Comparison of ENCODE assay signal across 18 cellular contexts in the genomic region with DNA sequence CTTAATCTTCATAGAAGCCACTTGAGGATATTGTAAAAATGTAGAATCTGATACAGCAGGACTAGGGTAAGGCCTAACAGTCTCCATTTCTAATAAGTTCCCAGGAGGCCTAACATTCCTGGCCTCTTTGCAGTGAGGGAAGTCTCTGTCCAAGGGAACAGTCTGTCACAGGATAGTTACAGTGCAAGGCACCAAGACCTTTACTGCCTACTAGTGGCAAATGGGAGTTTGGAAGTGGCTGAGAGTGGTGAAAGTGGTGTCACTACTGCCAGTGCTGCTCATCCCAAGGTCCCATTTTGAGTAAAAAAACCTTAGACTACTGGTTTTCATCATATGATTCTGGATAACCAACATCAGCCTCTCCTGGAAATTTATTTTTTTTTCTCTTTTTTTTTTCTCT.
DNase-seq lines count a peak whose midpoint lies in the region; ATAC-seq and TF ChIP-seq lines count a peak whose summit lies in the region.
"Had no signal": no experiment of that assay in that cellular context is flagged by ENCODE, and none has a peak within 500 bp of the region (broad histone marks: within the 10 kb centered on the region; RNA-seq: fewer than 3 reads in every experiment).

No MANE protein-coding gene starts in this region.

- DNase-seq in SK-N-SH: no peak
- DNase-seq in NCI-H69 (lab: John Stamatoyannopoulos, UW): peak; percentile 38
- no peak for DNase-seq in epithelial cell of proximal tubule (ENCODE audit: low read depth)
- DNase-seq in retinal pigment epithelial cell (ENCODE audit: low read depth): no peak
- DNase-seq in amniotic stem cell (lab: John Stamatoyannopoulos, UW): no peak
- DNase-seq in globus pallidus (ENCODE audit: low spot score): no peak
- DNase-seq in ecto neural progenitor cell (ENCODE audit: low spot score): no peak
- DNase-seq: activated B cell treated with CpG ODN at 0.5 μM for 24 hours; activated naive CD8-positive, alpha-beta T cell treated with anti-CD3 and anti-CD28 coated beads, Interleukin-2, amount 50 U/mL, for 24 hours; CD4-positive, CD25-positive, alpha-beta regulatory T cell; DMS79; hippocampal formation; left ventricle myocardium inferior; NCI-H2171 treated with DMSO at 0.1 percent for 48 hours; nucleus accumbens; sigmoid colon had no signal

- H3K4me3 ChIP-seq in SK-N-SH (ENCODE audit: low read depth in 2 of 2, low read length in 1 of 2): no peak overlapping the region
- no peak overlapping the region for H3K4me3 ChIP-seq in epithelial cell of proximal tubule (ENCODE audit: low read depth, low read length)
- H3K4me3 ChIP-seq in retinal pigment epithelial cell (ENCODE audit: low read length): no peak overlapping the region
- H3K4me3 ChIP-seq: left ventricle myocardium inferior, sigmoid colon had no signal

- H3K9me2 ChIP-seq in SK-N-SH: no peaks in the 10 kb centered on the region

- TF ChIP-seq RAD21 in SK-N-SH (IDR thresholded peaks at IDR 0.05; ENCODE audit: low read length): no peak

- no peak for TF ChIP-seq EP300 in SK-N-SH (IDR thresholded peaks at IDR 0.05; ENCODE audit: borderline replicate concordance in 1 of 2, low read depth in 1 of 2, low read length in 1 of 2)

- H2AFZ ChIP-seq in SK-N-SH (ENCODE audit: low read depth): no peak overlapping the region

- no peaks in the 10 kb centered on the region for H3F3A ChIP-seq in SK-N-SH (replicated peaks; ENCODE audit: insufficient read depth)

- no peak overlapping the region for H3K4me2 ChIP-seq in SK-N-SH

- no peaks in the 10 kb centered on the region for H4K20me1 ChIP-seq in SK-N-SH (ENCODE audit: insufficient read depth)

- POLR2A ChIA-PET in SK-N-SH (lab: Yijun Ruan, JAX): interaction anchor here (0.7 kb wide), 1 partner anchor 726 kb away, joined by 3 read pairs; no protein-coding TSS in a partner anchor

- ATAC-seq in SK-N-SH treated with all-trans-retinoic acid at 6 μM for 48 hours: no peak
- ATAC-seq: activated naive CD8-positive, alpha-beta T cell treated with anti-CD3 and anti-CD28 coated beads, Interleukin-2, amount 50 U/mL, for 24 hours had no signal

- H3K79me2 ChIP-seq in SK-N-SH (ENCODE audit: insufficient read depth): no peaks in the 10 kb centered on the region

- TF ChIP-seq CTCF in SK-N-SH (IDR thresholded peaks at IDR 0.05) (peak; percentile 29; the same call in 1 of the 2 replicates), epithelial cell of proximal tubule (conservative IDR thresholded peaks at IDR 0.05; ENCODE audit: low read depth, low read length) (peak; percentile 22), retinal pigment epithelial cell (conservative IDR thresholded peaks at IDR 0.05; ENCODE audit: low read depth, low read length) (peak; percentile 23)

- H3K36me3 ChIP-seq in SK-N-SH (replicated peaks in 1 of 2; ENCODE audit: control insufficient read depth in 1 of 2, insufficient read depth in 2 of 2, low read length in 1 of 2): no peaks in the 10 kb centered on the region
- H3K36me3 ChIP-seq: left ventricle myocardium inferior, sigmoid colon had no signal

- no peak overlapping the region for H3K27ac ChIP-seq in SK-N-SH (ENCODE audit: low read depth in 2 of 2, low read length in 1 of 2)
- H3K27ac ChIP-seq: HL-60, left ventricle myocardium inferior, sigmoid colon had no signal

- no peak overlapping the region for H3K9ac ChIP-seq in SK-N-SH

- H3K4me1 ChIP-seq in SK-N-SH (ENCODE audit: control insufficient read depth in 1 of 2, insufficient read depth in 2 of 2, low read depth in 1 of 2, low read length in 1 of 2): no peaks in the 10 kb centered on the region
- H3K4me1 ChIP-seq: left ventricle myocardium inferior, sigmoid colon had no signal

- H3K27me3 ChIP-seq in SK-N-SH (ENCODE audit: insufficient read depth): no peaks in the 10 kb centered on the region
- H3K27me3 ChIP-seq: sigmoid colon had no signal

- H3K9me3 ChIP-seq in SK-N-SH: no peaks in the 10 kb centered on the region
- H3K9me3 ChIP-seq: left ventricle myocardium inferior, sigmoid colon had no signal

- CTCF ChIA-PET in SK-N-SH (lab: Yijun Ruan, JAX): interaction anchor here (0.6 to 1.7 kb wide), 3 partner anchors 20 to 355 kb away, joined by 3 to 4 read pairs (median 3); no protein-coding TSS in a partner anchor

TF ChIP-seq in SK-N-SH, 30 proteins besides CTCF, POLR2A, EP300 and RAD21 (continues in another document):
- TF ChIP-seq FOSL2 (IDR thresholded peaks at IDR 0.05; ENCODE audit: borderline replicate concordance, low read depth) (no peak), NFIC (IDR thresholded peaks at IDR 0.05; ENCODE audit: borderline replicate concordance) (no peak), TCF12 (IDR thresholded peaks at IDR 0.05) (no peak), ELF1 (IDR thresholded peaks at IDR 0.05) (no peak), MEF2A (IDR thresholded peaks at IDR 0.05; ENCODE audit: borderline replicate concordance, low read depth) (no peak), JUND (IDR thresholded peaks at IDR 0.05) (no peak), FOXJ3 (CRISPR knock-in tag; IDR thresholded peaks at IDR 0.05) (no peak), POLR2AphosphoS5 (IDR thresholded peaks at IDR 0.05; ENCODE audit: low read depth, low read length) (no peak)
- TF ChIP-seq, protein P1, sequence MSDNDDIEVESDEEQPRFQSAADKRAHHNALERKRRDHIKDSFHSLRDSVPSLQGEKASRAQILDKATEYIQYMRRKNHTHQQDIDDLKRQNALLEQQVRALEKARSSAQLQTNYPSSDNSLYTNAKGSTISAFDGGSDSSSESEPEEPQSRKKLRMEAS (IDR thresholded peaks at IDR 0.05; ENCODE audit: low read depth): no peak
- TF ChIP-seq, protein P2, sequence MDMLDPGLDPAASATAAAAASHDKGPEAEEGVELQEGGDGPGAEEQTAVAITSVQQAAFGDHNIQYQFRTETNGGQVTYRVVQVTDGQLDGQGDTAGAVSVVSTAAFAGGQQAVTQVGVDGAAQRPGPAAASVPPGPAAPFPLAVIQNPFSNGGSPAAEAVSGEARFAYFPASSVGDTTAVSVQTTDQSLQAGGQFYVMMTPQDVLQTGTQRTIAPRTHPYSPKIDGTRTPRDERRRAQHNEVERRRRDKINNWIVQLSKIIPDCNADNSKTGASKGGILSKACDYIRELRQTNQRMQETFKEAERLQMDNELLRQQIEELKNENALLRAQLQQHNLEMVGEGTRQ (IDR thresholded peaks at IDR 0.05; ENCODE audit: borderline replicate concordance, low read depth, low read length): no peak
- TF ChIP-seq, protein P3, sequence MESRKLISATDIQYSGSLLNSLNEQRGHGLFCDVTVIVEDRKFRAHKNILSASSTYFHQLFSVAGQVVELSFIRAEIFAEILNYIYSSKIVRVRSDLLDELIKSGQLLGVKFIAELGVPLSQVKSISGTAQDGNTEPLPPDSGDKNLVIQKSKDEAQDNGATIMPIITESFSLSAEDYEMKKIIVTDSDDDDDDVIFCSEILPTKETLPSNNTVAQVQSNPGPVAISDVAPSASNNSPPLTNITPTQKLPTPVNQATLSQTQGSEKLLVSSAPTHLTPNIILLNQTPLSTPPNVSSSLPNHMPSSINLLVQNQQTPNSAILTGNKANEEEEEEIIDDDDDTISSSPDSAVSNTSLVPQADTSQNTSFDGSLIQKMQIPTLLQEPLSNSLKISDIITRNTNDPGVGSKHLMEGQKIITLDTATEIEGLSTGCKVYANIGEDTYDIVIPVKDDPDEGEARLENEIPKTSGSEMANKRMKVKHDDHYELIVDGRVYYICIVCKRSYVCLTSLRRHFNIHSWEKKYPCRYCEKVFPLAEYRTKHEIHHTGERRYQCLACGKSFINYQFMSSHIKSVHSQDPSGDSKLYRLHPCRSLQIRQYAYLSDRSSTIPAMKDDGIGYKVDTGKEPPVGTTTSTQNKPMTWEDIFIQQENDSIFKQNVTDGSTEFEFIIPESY (IDR thresholded peaks at IDR 0.05; ENCODE audit: borderline replicate concordance, low read depth): no peak

TF ChIP-seq in SK-N-SH treated with all-trans-retinoic acid at 6 μM for 48 hours, 23 proteins besides CTCF, POLR2A, EP300 and RAD21 (continues in another document):
- TF ChIP-seq TCF4 (CRISPR knock-in tag; IDR thresholded peaks at IDR 0.05; ENCODE audit: borderline replicate concordance): no peak
- TF ChIP-seq, protein P4, sequence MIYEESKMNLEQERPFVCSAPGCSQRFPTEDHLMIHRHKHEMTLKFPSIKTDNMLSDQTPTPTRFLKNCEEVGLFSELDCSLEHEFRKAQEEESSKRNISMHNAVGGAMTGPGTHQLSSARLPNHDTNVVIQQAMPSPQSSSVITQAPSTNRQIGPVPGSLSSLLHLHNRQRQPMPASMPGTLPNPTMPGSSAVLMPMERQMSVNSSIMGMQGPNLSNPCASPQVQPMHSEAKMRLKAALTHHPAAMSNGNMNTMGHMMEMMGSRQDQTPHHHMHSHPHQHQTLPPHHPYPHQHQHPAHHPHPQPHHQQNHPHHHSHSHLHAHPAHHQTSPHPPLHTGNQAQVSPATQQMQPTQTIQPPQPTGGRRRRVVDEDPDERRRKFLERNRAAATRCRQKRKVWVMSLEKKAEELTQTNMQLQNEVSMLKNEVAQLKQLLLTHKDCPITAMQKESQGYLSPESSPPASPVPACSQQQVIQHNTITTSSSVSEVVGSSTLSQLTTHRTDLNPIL (CRISPR knock-in tag; IDR thresholded peaks at IDR 0.05; ENCODE audit: low read depth): no peak
- no peak for TF ChIP-seq ZNF565 (CRISPR knock-in tag; conservative IDR thresholded peaks at IDR 0.05; ENCODE audit: low read depth)
- no peak for TF ChIP-seq ZNF70 (CRISPR knock-in tag; IDR thresholded peaks at IDR 0.05)
- no peak for TF ChIP-seq ARNTL (CRISPR knock-in tag; IDR thresholded peaks at IDR 0.05; ENCODE audit: borderline replicate concordance, low read depth)
- TF ChIP-seq RARB (CRISPR knock-in tag; IDR thresholded peaks at IDR 0.05): no peak
